24 cellular contexts compared by ENCODE assay signal in genomic region chr15:39719109-39719508, GRCh38.
"Had no signal": no experiment of that assay in that cellular context is flagged by ENCODE, and none has a peak within 500 bp of the region (broad histone marks: within the 10 kb centered on the region; RNA-seq: fewer than 3 reads in every experiment).

No MANE protein-coding gene starts in this region.

- DNase-seq: activated CD4-positive, alpha-beta memory T cell treated with anti-CD3 and anti-CD28 coated beads for 36 hours; activated CD4-positive, alpha-beta T cell treated with anti-CD3 and anti-CD28 coated beads for 36 hours; activated CD4-positive, alpha-beta T cell treated with anti-CD3 and anti-CD28 coated beads, Interleukin-2, amount 10 ng/mL, durations not matched to agents 24 days and 14 days; activated CD4-positive, CD25-positive, alpha-beta regulatory T cell; activated CD4-positive, CD25-positive, alpha-beta regulatory T cell treated with anti-CD3 and anti-CD28 coated beads, Interleukin-2, amount 50 U/mL, for 72 hours; activated CD8-positive, alpha-beta memory T cell treated with anti-CD3 and anti-CD28 coated beads, Interleukin-2, amount 10 ng/mL, durations not matched to agents 7 days and 5 days; activated CD8-positive, alpha-beta memory T cell treated with anti-CD3 and anti-CD28 coated beads, Interleukin-2, amount 50 U/mL, for 4 hours; activated CD8-positive, alpha-beta T cell treated with anti-CD3 and anti-CD28 coated beads, Interleukin-2, amount 10 ng/mL, durations not matched to agents 7 days and 5 days; activated gamma-delta T cell treated with Interleukin-2 at 50 U/mL for 16 hours; activated naive CD4-positive, alpha-beta T cell treated with anti-CD3 and anti-CD28 coated beads, Interleukin-2, amount 50 U/mL, for 16 hours; activated naive CD4-positive, alpha-beta T cell treated with Interleukin-2 at 50 U/mL for 16 hours; activated T-cell treated with anti-CD3 and anti-CD28 coated beads, Interleukin-2, amount 50 U/mL, for 1 hour; activated T-cell treated with anti-CD3 and anti-CD28 coated beads, Interleukin-2, amount 50 U/mL, for 48 hours; amniotic stem cell; anterior cingulate cortex; brain microvascular endothelial cell; dorsolateral prefrontal cortex; effector memory CD4-positive, alpha-beta T cell; endodermal cell; foreskin fibroblast; head of caudate nucleus; hippocampal formation; T1000 had no signal

- ATAC-seq: activated CD4-positive, alpha-beta T cell treated with anti-CD3 and anti-CD28 coated beads for 36 hours; activated CD8-positive, alpha-beta memory T cell treated with anti-CD3 and anti-CD28 coated beads, Interleukin-2, amount 10 ng/mL, durations not matched to agents 7 days and 5 days; activated CD8-positive, alpha-beta T cell treated with anti-CD3 and anti-CD28 coated beads, Interleukin-2, amount 10 ng/mL, durations not matched to agents 7 days and 5 days; esophagus mucosa had no signal
